Comparison of ENCODE assay signal across 17 cellular contexts in the genomic region with DNA sequence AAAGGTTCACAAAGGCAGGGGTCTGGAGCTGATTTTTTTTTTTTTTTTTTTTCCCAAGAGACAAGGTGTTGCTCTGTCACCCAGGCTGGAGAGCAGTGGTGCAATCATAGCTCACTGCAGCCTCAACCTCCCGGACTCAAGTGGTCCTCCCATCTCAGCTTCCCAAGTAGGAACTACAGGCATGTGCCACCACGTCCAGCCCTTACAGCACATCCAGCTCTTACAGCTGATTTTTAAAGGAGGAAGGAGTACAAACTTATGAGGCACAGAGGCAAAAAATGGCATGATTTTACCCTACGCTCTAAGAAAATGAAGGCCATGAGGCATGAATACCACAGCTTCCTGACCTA. TPM values are rescaled to one million over a fixed set of nuclear protein-coding genes. Genes with fewer than 3 reads are reported as not detected.
DNase-seq lines count a peak whose midpoint lies in the region; ATAC-seq and TF ChIP-seq lines count a peak whose summit lies in the region.
"Had no signal": no experiment of that assay in that cellular context is flagged by ENCODE, and none has a peak within 500 bp of the region (broad histone marks: within the 10 kb centered on the region; RNA-seq: fewer than 3 reads in every experiment).

No MANE protein-coding gene starts in this region.

- peaks cover 46% of the 10 kb centered on the region for H3K4me1 Mint-ChIP-seq in activated naive CD4-positive, alpha-beta T cell treated with anti-CD3 and anti-CD28 coated beads, Interleukin-2, amount 50 U/mL, for 24 hours
- H3K4me1 Mint-ChIP-seq in T-helper 17 cell: peaks cover 29% of the 10 kb centered on the region
- H3K4me1 Mint-ChIP-seq in stimulated activated naive B cell treated with anti-CD40 and anti-IgM and Interleukin-4, amounts not matched to agents 10 μg/mL and 1 μg/mL and 100 μg/mL, for 72 hours: peaks cover 34 to 56% of the 10 kb centered on the region in 2 donors

- H3K4me1 ChIP-seq in iPS DF 6.9 (ENCODE audit: control insufficient read depth, insufficient read depth, low read length): peaks cover 11% of the 10 kb centered on the region

- POLR2A ChIA-PET in HEK293T (lab: Yijun Ruan, JAX): interaction anchor here (2.7 kb wide), 2 partner anchors 11 to 34 kb away, joined by 7 to 11 read pairs; a partner anchor contains a TSS

- CTCF ChIA-PET in HEK293T (lab: Yijun Ruan, JAX): interaction anchor here (0.5 kb wide), 2 partner anchors 55 to 325 kb away, joined by 3 read pairs; no protein-coding TSS in a partner anchor

- no peak overlapping the region for H3K4me3 ChIP-seq in iPS DF 6.9 (ENCODE audit: low read length)
- H3K4me3 ChIP-seq: colonic mucosa, skin epidermis, upper lobe of right lung had no signal

- H3K9me3 Mint-ChIP-seq in activated naive CD4-positive, alpha-beta T cell treated with anti-CD3 and anti-CD28 coated beads, Interleukin-2, amount 50 U/mL, for 24 hours: peaks cover 5% of the 10 kb centered on the region
- H3K9me3 Mint-ChIP-seq in stimulated activated naive B cell treated with anti-CD40 and anti-IgM and Interleukin-4, amounts not matched to agents 10 μg/mL and 1 μg/mL and 100 μg/mL, for 72 hours: peaks cover 3 to 4% of the 10 kb centered on the region in 2 donors

- no peaks in the 10 kb centered on the region for H3K27me3 ChIP-seq in iPS DF 6.9 (ENCODE audit: control insufficient read depth, insufficient read depth, low read length)
- H3K27me3 ChIP-seq: colonic mucosa, upper lobe of right lung had no signal

- DNase-seq in activated naive CD4-positive, alpha-beta T cell (lab: John Stamatoyannopoulos, UW): no peak
- no peak for DNase-seq in T-helper 17 cell
- no peak for DNase-seq in iPS DF 6.9 (ENCODE audit: low read depth, low spot score)
- no peak for DNase-seq in stimulated activated naive B cell treated with anti-CD40 and anti-IgM and Interleukin-4, amounts not matched to agents 10 μg/mL and 1 μg/mL and 100 μg/mL, for 72 hours
- DNase-seq in HEK293T (ENCODE audit: extremely low spot score): no peak
- DNase-seq in HK-2 (ENCODE audit: unreplicated experiment): no peak
- DNase-seq: activated effector memory CD4-positive, alpha-beta T cell treated with anti-CD3 and anti-CD28 coated beads, Interleukin-2, amount 50 U/mL, for 16 hours; colonic mucosa; glutamatergic neuron; Kasumi-1; NCI-H1694 treated with DMSO at 0.1 percent for 48 hours; OCI-M1; stimulated activated naive CD4-positive, alpha-beta T cell; upper lobe of right lung had no signal

- ATAC-seq in T-helper 17 cell (no peak), HG03135 (IDR thresholded peaks at IDR 0.05; ENCODE audit: unreplicated experiment) (no peak)
- peak; percentile 26 to 31 for ATAC-seq in stimulated activated naive B cell treated with anti-CD40 and anti-IgM and Interleukin-4, amounts not matched to agents 10 μg/mL and 1 μg/mL and 100 μg/mL, for 72 hours (replicated peaks)
- ATAC-seq: upper lobe of right lung had no signal

- H3K9me3 ChIP-seq in T-helper 17 cell (ENCODE audit: control insufficient read depth, low read length, poor library complexity, severe bottlenecking): no peaks in the 10 kb centered on the region
- H3K9me3 ChIP-seq in iPS DF 6.9 (ENCODE audit: control insufficient read depth, insufficient read depth, low read length): no peaks in the 10 kb centered on the region
- H3K9me3 ChIP-seq: colonic mucosa, upper lobe of right lung had no signal

- H3K36me3 ChIP-seq in iPS DF 6.9 (ENCODE audit: control insufficient read depth, insufficient read depth, low read length): 0 out of 2 replicates have a peak, but pooled peaks cover 4% of the 10 kb centered on the region
- H3K36me3 ChIP-seq: colonic mucosa, upper lobe of right lung had no signal

- H3K4me3 Mint-ChIP-seq in activated naive CD4-positive, alpha-beta T cell treated with anti-CD3 and anti-CD28 coated beads, Interleukin-2, amount 50 U/mL, for 24 hours: no peak overlapping the region
- no peak overlapping the region for H3K4me3 Mint-ChIP-seq in T-helper 17 cell
- peak overlapping the region in 1 of 2 donors; percentile 16 for H3K4me3 Mint-ChIP-seq in stimulated activated naive B cell treated with anti-CD40 and anti-IgM and Interleukin-4, amounts not matched to agents 10 μg/mL and 1 μg/mL and 100 μg/mL, for 72 hours

- peaks cover 18% of the 10 kb centered on the region for H3K36me3 Mint-ChIP-seq in activated naive CD4-positive, alpha-beta T cell treated with anti-CD3 and anti-CD28 coated beads, Interleukin-2, amount 50 U/mL, for 24 hours
- peaks cover 7% of the 10 kb centered on the region for H3K36me3 Mint-ChIP-seq in T-helper 17 cell (ENCODE audit: low read depth)
- H3K36me3 Mint-ChIP-seq in stimulated activated naive B cell treated with anti-CD40 and anti-IgM and Interleukin-4, amounts not matched to agents 10 μg/mL and 1 μg/mL and 100 μg/mL, for 72 hours: peaks cover 27 to 44% of the 10 kb centered on the region in 2 donors

- peak overlapping the region; percentile 35 for H3K27ac Mint-ChIP-seq in activated naive CD4-positive, alpha-beta T cell treated with anti-CD3 and anti-CD28 coated beads, Interleukin-2, amount 50 U/mL, for 24 hours
- peak overlapping the region; percentile 60 for H3K27ac Mint-ChIP-seq in T-helper 17 cell
- H3K27ac Mint-ChIP-seq in stimulated activated naive B cell treated with anti-CD40 and anti-IgM and Interleukin-4, amounts not matched to agents 10 μg/mL and 1 μg/mL and 100 μg/mL, for 72 hours: peak overlapping the region; percentile 43

- WGBS in iPS DF 6.9 (ENCODE audit: insufficient coverage, insufficient read length): no CpG with 5 or more reads among the region's 3 CpGs

- H3K27ac ChIP-seq in iPS DF 6.9 (ENCODE audit: low read length): peak overlapping the region; percentile 53
- H3K27ac ChIP-seq: skin epidermis, upper lobe of right lung had no signal

- no peaks in the 10 kb centered on the region for H3K27me3 Mint-ChIP-seq in activated naive CD4-positive, alpha-beta T cell treated with anti-CD3 and anti-CD28 coated beads, Interleukin-2, amount 50 U/mL, for 24 hours
- H3K27me3 Mint-ChIP-seq in T-helper 17 cell: no peaks in the 10 kb centered on the region
- H3K27me3 Mint-ChIP-seq in stimulated activated naive B cell treated with anti-CD40 and anti-IgM and Interleukin-4, amounts not matched to agents 10 μg/mL and 1 μg/mL and 100 μg/mL, for 72 hours: no peaks in the 10 kb centered on the region

TF ChIP-seq in HEK293T, 16 proteins besides CTCF, POLR2A, EP300 and RAD21:
- no peak for TF ChIP-seq TARDBP (IDR thresholded peaks at IDR 0.05)
- TF ChIP-seq FOXM1 (IDR thresholded peaks at IDR 0.05; ENCODE audit: borderline replicate concordance): no peak
- TF ChIP-seq, protein P1, sequence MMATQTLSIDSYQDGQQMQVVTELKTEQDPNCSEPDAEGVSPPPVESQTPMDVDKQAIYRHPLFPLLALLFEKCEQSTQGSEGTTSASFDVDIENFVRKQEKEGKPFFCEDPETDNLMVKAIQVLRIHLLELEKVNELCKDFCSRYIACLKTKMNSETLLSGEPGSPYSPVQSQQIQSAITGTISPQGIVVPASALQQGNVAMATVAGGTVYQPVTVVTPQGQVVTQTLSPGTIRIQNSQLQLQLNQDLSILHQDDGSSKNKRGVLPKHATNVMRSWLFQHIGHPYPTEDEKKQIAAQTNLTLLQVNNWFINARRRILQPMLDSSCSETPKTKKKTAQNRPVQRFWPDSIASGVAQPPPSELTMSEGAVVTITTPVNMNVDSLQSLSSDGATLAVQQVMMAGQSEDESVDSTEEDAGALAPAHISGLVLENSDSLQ (IDR thresholded peaks at IDR 0.05): no peak
- TF ChIP-seq HDGF (IDR thresholded peaks at IDR 0.05; ENCODE audit: borderline replicate concordance): no peak
- TF ChIP-seq LEF1 (IDR thresholded peaks at IDR 0.05; ENCODE audit: borderline replicate concordance): no peak
- no peak for TF ChIP-seq CTBP1 (IDR thresholded peaks at IDR 0.05; ENCODE audit: borderline replicate concordance)
- TF ChIP-seq ARNT (IDR thresholded peaks at IDR 0.05): no peak
- TF ChIP-seq SUZ12 (IDR thresholded peaks at IDR 0.05): no peak
- no peak for TF ChIP-seq SP1 (IDR thresholded peaks at IDR 0.05)
- TF ChIP-seq FOXA1 (IDR thresholded peaks at IDR 0.05): no peak
- no peak for TF ChIP-seq L3MBTL2 (conservative IDR thresholded peaks at IDR 0.05)
- TF ChIP-seq ELF4 (IDR thresholded peaks at IDR 0.05): no peak
- no peak for TF ChIP-seq NFRKB (IDR thresholded peaks at IDR 0.05)
- TF ChIP-seq ZNF384 (IDR thresholded peaks at IDR 0.05): no peak; the same call in 1 of the 2 replicates
- TF ChIP-seq BHLHE40 (IDR thresholded peaks at IDR 0.05; ENCODE audit: borderline replicate concordance): no peak
- no peak for TF ChIP-seq FOXK2 (IDR thresholded peaks at IDR 0.05)

RNA-seq across cellular contexts. Expression of a gene that starts 10.8 kb away (rescaled TPM):
- 10 to 100 TPM; 63.6 to 80.6 TPM for total RNA-seq in T-helper 17 cell

RNA-seq across cellular contexts. Expression of a gene that starts 54.7 kb away (rescaled TPM):
- total RNA-seq in T-helper 17 cell: 1,000 to 10,000 TPM; 1,429 to 1,736 TPM

Comparison
In these comparisons a context has a peak if more than half of its experiments do, and no peak if none do; other contexts are left out.
1. ATAC-seq: peak in stimulated activated naive B cell treated with anti-CD40 and anti-IgM and Interleukin-4, amounts not matched to agents 10 μg/mL and 1 μg/mL and 100 μg/mL, for 72 hours (2 of 2); none in T-helper 17 cell (single experiment) and HG03135 (single experiment).
2. Peak in every context shown above with its lines, with median percentiles within 50 percentile points of each other: H3K27ac Mint-ChIP-seq.